In genomic region chr12:109165599-109165998, GRCh38 we compare ENCODE assay signal across 24 cellular contexts. TPM values are rescaled to one million over a fixed set of nuclear protein-coding genes. Genes with fewer than 3 reads are reported as not detected.
DNase-seq lines count a peak whose midpoint lies in the region; TF ChIP-seq lines count a peak whose summit lies in the region.
"Had no signal": no experiment of that assay in that cellular context is flagged by ENCODE, and none has a peak within 500 bp of the region (broad histone marks: within the 10 kb centered on the region; RNA-seq: fewer than 3 reads in every experiment).

No MANE protein-coding gene starts in this region.

- no peaks in the 10 kb centered on the region for H3K27me3 ChIP-seq in GM23248 (replicated peaks; ENCODE audit: insufficient read depth)
- H3K27me3 ChIP-seq in sigmoid colon = no peaks in the 10 kb centered on the region
- H3K27me3 ChIP-seq in neural progenitor cell = no peaks in the 10 kb centered on the region
- H3K27me3 ChIP-seq in A673 (replicated peaks; ENCODE audit: insufficient read depth, low read depth, low read length, poor library complexity) = no peaks in the 10 kb centered on the region
- H3K27me3 ChIP-seq: heart left ventricle, right lobe of liver, suprapubic skin had no signal

- no peaks in the 10 kb centered on the region for H3K9me2 ChIP-seq in GM23248 (ENCODE audit: insufficient read depth)

- no peak overlapping the region for H3K4me3 Mint-ChIP-seq in neural progenitor cell
- H3K4me3 Mint-ChIP-seq: activated CD8-positive, alpha-beta T cell treated with anti-CD3 and anti-CD28 coated beads for 36 hours; activated naive CD8-positive, alpha-beta T cell treated with anti-CD3 and anti-CD28 coated beads for 36 hours; CD8-positive, alpha-beta T cell; H9; stimulated activated naive B cell treated with anti-CD40 and anti-IgM and Interleukin-4, amounts not matched to agents 10 μg/mL and 1 μg/mL and 100 μg/mL, for 72 hours had no signal

- H3K79me2 ChIP-seq in GM23248 (ENCODE audit: insufficient read depth) = no peaks in the 10 kb centered on the region
- no peaks in the 10 kb centered on the region for H3K79me2 ChIP-seq in neural progenitor cell (ENCODE audit: low read depth)

- H3K36me3 ChIP-seq in GM23248 (ENCODE audit: low read depth) (no peaks in the 10 kb centered on the region), sigmoid colon (peaks cover 5 to 26% (median 14%) of the 10 kb centered on the region in 4 donors), neural progenitor cell (no peaks in the 10 kb centered on the region), A673 (ENCODE audit: insufficient read depth, low read length, poor library complexity, severe bottlenecking) (no peaks in the 10 kb centered on the region)

- H3K4me3 ChIP-seq in GM23248 (no peak overlapping the region), fibroblast of mammary gland (ENCODE audit: control insufficient read depth, low read depth, low read length) (no peak overlapping the region), sigmoid colon (no peak overlapping the region), neural progenitor cell (no peak overlapping the region), A673 (ENCODE audit: low read depth, low read length, poor library complexity, severe bottlenecking) (no peak overlapping the region)
- H3K4me3 ChIP-seq: heart left ventricle, lower lobe of right lung, right lobe of liver, suprapubic skin had no signal

- H3K4me2 ChIP-seq in GM23248 (ENCODE audit: unreplicated experiment) (no peak overlapping the region), neural progenitor cell (no peak overlapping the region)

- no TSS peak for BruUV-seq in A673 (replicated peaks; lab: Mats Ljungman, UMichigan)

- no peak for TF ChIP-seq POLR2A in sigmoid colon (IDR thresholded peaks at IDR 0.05)

- in situ Hi-C loops in GM23248 (cut with MboI) = no loop called here

- TF ChIP-seq EP300 in sigmoid colon (IDR thresholded peaks at IDR 0.05) = no peak

- H4K20me1 ChIP-seq in GM23248 (ENCODE audit: insufficient read depth) = no peaks in the 10 kb centered on the region
- H4K20me1 ChIP-seq in neural progenitor cell (ENCODE audit: low read depth) = no peaks in the 10 kb centered on the region

- CTCF ChIA-PET in A673 (lab: Charles Lee) = no interaction called here

- TF ChIP-seq CTCF in fibroblast of mammary gland (conservative IDR thresholded peaks at IDR 0.05; ENCODE audit: control insufficient read depth, insufficient read depth, low read depth, low read length) = no peak
- TF ChIP-seq CTCF in sigmoid colon (IDR thresholded peaks at IDR 0.05) = no peak
- no peak for TF ChIP-seq CTCF in neural progenitor cell (IDR thresholded peaks at IDR 0.05)
- no peak for TF ChIP-seq CTCF in A673 (conservative IDR thresholded peaks at IDR 0.05; ENCODE audit: low read depth, low read length)

- H3K9me3 ChIP-seq in GM23248 (ENCODE audit: low read depth) (no peaks in the 10 kb centered on the region), sigmoid colon (no peaks in the 10 kb centered on the region), neural progenitor cell (ENCODE audit: low read depth) (no peaks in the 10 kb centered on the region), A673 (ENCODE audit: low read depth, low read length, poor library complexity, severe bottlenecking) (no peaks in the 10 kb centered on the region)
- H3K9me3 ChIP-seq: heart left ventricle, lower lobe of right lung, right lobe of liver, suprapubic skin had no signal

- H3K9ac ChIP-seq in GM23248 (no peak overlapping the region), neural progenitor cell (no peak overlapping the region)
- H3K9ac ChIP-seq: parathyroid adenoma had no signal

- H3F3A ChIP-seq in GM23248 (ENCODE audit: insufficient read depth) (peaks cover 3% of the 10 kb centered on the region; the same call in 1 of the 2 replicates), neural progenitor cell (ENCODE audit: low read depth) (no peaks in the 10 kb centered on the region)

- H3K9me3 Mint-ChIP-seq in neural progenitor cell = no peaks in the 10 kb centered on the region
- H3K9me3 Mint-ChIP-seq: activated CD8-positive, alpha-beta T cell treated with anti-CD3 and anti-CD28 coated beads for 36 hours; activated naive CD8-positive, alpha-beta T cell treated with anti-CD3 and anti-CD28 coated beads for 36 hours; CD8-positive, alpha-beta T cell; H9 had no signal

- WGBS in GM23248 (ENCODE audit: low coverage in 1 of 2, low lambda C conversion rate in 2 of 2, missing lambda C conversion rate in 2 of 2), 2 experiments = 93 to 94% methylated on average over 1 of the region's 1 CpG
- 88 to 97% methylated on average over 1 of the region's 1 CpG for WGBS in sigmoid colon, 2 donors

- POLR2A ChIA-PET in A673 (lab: Charles Lee; ENCODE audit: low non-redundant PET) = no interaction called here

- no peak overlapping the region for H3K27ac Mint-ChIP-seq in neural progenitor cell
- H3K27ac Mint-ChIP-seq: activated CD8-positive, alpha-beta T cell treated with anti-CD3 and anti-CD28 coated beads for 36 hours; activated naive CD8-positive, alpha-beta T cell treated with anti-CD3 and anti-CD28 coated beads for 36 hours; CD8-positive, alpha-beta T cell; stimulated activated naive B cell treated with anti-CD40 and anti-IgM and Interleukin-4, amounts not matched to agents 10 μg/mL and 1 μg/mL and 100 μg/mL, for 72 hours had no signal

- peaks cover 4% of the 10 kb centered on the region for H3K4me1 Mint-ChIP-seq in neural progenitor cell
- H3K4me1 Mint-ChIP-seq: activated naive CD8-positive, alpha-beta T cell treated with anti-CD3 and anti-CD28 coated beads for 36 hours; H9 had no signal

- H2AFZ ChIP-seq in GM23248 (no peak overlapping the region), neural progenitor cell (replicated peaks) (no peak overlapping the region)
- H2AFZ ChIP-seq: parathyroid adenoma had no signal

- peaks cover 6% of the 10 kb centered on the region for H3K36me3 Mint-ChIP-seq in neural progenitor cell

- peak; percentile 44 for DNase-seq in GM23248
- peak; percentile 42 for DNase-seq in RKO (ENCODE audit: low spot score)
- DNase-seq in fibroblast of mammary gland (ENCODE audit: low read depth) = peak; percentile 42
- DNase-seq in sigmoid colon = peak; percentile 50
- DNase-seq in neural progenitor cell (ENCODE audit: low spot score) = no peak
- no peak for DNase-seq in glomerular visceral epithelial cell (ENCODE audit: extremely low spot score)
- DNase-seq in A673 (ENCODE audit: low spot score) = no peak
- DNase-seq: activated CD4-positive, alpha-beta T cell treated with anti-CD3 and anti-CD28 coated beads for 1 hour; activated CD8-positive, alpha-beta T cell treated with anti-CD3 and anti-CD28 coated beads for 36 hours; activated naive CD8-positive, alpha-beta T cell treated with anti-CD3 and anti-CD28 coated beads for 36 hours; AML-193; CD8-positive, alpha-beta T cell; cerebellar nuclear complex; H9; heart left ventricle; kidney glomerular epithelial cell; lower lobe of right lung; NCI-H1417; NCI-H446; stimulated activated naive B cell treated with anti-CD40 and anti-IgM and Interleukin-4, amounts not matched to agents 10 μg/mL and 1 μg/mL and 100 μg/mL, for 72 hours; T-helper 2 cell had no signal

- H3K4me1 ChIP-seq in GM23248 (ENCODE audit: insufficient read depth) (no peaks in the 10 kb centered on the region), sigmoid colon (peaks cover 0 to 72% (median 56%) of the 10 kb centered on the region in 4 donors), neural progenitor cell (no peaks in the 10 kb centered on the region), A673 (ENCODE audit: insufficient read depth, low read length, poor library complexity, severe bottlenecking) (no peaks in the 10 kb centered on the region)
- H3K4me1 ChIP-seq: suprapubic skin had no signal

- H3K27ac ChIP-seq in GM23248 (no peak overlapping the region), sigmoid colon (peak overlapping the region; percentile 47 to 98 (median 66)), neural progenitor cell (no peak overlapping the region), A673 (ENCODE audit: low read depth, low read length, poor library complexity, severe bottlenecking) (no peak overlapping the region)
- H3K27ac ChIP-seq: lower lobe of right lung, parathyroid adenoma, right lobe of liver, suprapubic skin had no signal

- intact Hi-C loops in sigmoid colon (cut with DNase I) (no loop called here), A673 (cut with micrococcal nuclease; ENCODE audit: unreplicated experiment) (no loop called here)

- no peaks in the 10 kb centered on the region for H3K27me3 Mint-ChIP-seq in neural progenitor cell (ENCODE audit: insufficient read depth, low read depth)
- H3K27me3 Mint-ChIP-seq: activated CD8-positive, alpha-beta T cell treated with anti-CD3 and anti-CD28 coated beads for 36 hours; activated naive CD8-positive, alpha-beta T cell treated with anti-CD3 and anti-CD28 coated beads for 36 hours; stimulated activated naive B cell treated with anti-CD40 and anti-IgM and Interleukin-4, amounts not matched to agents 10 μg/mL and 1 μg/mL and 100 μg/mL, for 72 hours had no signal

RNA-seq across cellular contexts. Expression of gene ACACB, which starts 49.2 kb away (rescaled TPM):
- 1.0 and 4.1 TPM in 2 replicates for total RNA-seq in GM23248 (2014; rRNA removed; shearing (Covaris generic))
- polyA plus RNA-seq in GM23248 (2016; fragmentation: Nextera tagmentation; extraction: Ambion mirVana) (0.66 and 0.68 TPM in 2 replicates), sigmoid colon (10 to 100 TPM in 1 of 3 donors, 1 to 10 TPM in 2; 5.3 to 36.0 (median 5.4) TPM)
- total RNA-seq in sigmoid colon (100 to 1,000 TPM; 116 to 295 (median 161) TPM), neural progenitor cell (ENCODE audit: low replicate concordance) (2.4 and 5.0 TPM in 2 replicates), A673 (2021) (8.2 and 10.1 TPM in 2 replicates)

Comparison
In these comparisons a context has a peak if more than half of its experiments do, and no peak if none do; other contexts are left out.
1. DNase-seq: peak in GM23248 (single experiment), RKO (single experiment), fibroblast of mammary gland (single experiment) and sigmoid colon (single experiment); none in neural progenitor cell (single experiment), glomerular visceral epithelial cell (single experiment) and A673 (single experiment).
2. H3K27ac ChIP-seq: peak in sigmoid colon (4 of 4); none in GM23248 (single experiment), neural progenitor cell (single experiment) and A673 (single experiment).
3. RNA of gene ACACB, which starts 49.2 kb away (total RNA-seq): 116 to 295 TPM in sigmoid colon; 8.2 to 10.1 TPM in A673, 1.0 to 4.1 TPM in GM23248 and 2.4 to 5.0 TPM in neural progenitor cell; every median in the first group is over 10 times any median in the second.